ENCODE assay signal across 25 cellular contexts in the genomic region with DNA sequence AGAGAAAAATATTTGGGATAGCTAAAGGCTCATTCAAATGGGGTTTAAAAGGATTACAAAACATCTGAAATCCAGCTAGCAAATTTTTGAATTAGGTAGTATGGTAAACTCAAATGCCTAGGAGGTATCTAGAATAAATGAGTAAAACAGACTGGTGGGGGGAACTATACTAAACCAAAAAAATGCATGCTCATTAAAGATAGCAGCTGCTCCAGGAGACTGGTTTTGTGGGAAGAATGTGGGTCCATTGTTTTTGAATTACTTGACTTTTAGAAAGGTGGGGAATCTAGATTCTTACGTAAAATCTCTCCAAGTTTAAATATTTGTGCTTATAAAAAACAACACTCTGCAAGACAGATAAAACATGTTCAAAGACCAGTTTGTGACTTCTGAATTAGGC.
"Had no signal": no experiment of that assay in that cellular context is flagged by ENCODE, and none has a peak within 500 bp of the region (broad histone marks: within the 10 kb centered on the region; RNA-seq: fewer than 3 reads in every experiment).

No MANE protein-coding gene starts in this region.

- H3K4me1 ChIP-seq: adrenal gland, ascending aorta, left lung, upper lobe of left lung had no signal

- H3K27ac ChIP-seq: adrenal gland, ascending aorta, coronary artery, foreskin keratinocyte, hepatocyte, left lung, thoracic aorta, upper lobe of left lung, WERI-Rb-1 had no signal

- H3K27me3 Mint-ChIP-seq: activated naive CD8-positive, alpha-beta T cell; activated T-cell treated with anti-CD3 and anti-CD28 coated beads, Interleukin-2, amount 50 U/mL, for 24 hours; progenitor cell of endocrine pancreas had no signal

- FAIRE-seq: TTC549 had no signal

- H3K4me3 Mint-ChIP-seq: activated naive CD8-positive, alpha-beta T cell; activated T-cell treated with anti-CD3 and anti-CD28 coated beads, Interleukin-2, amount 50 U/mL, for 24 hours; mesothelial cell of epicardium; natural killer cell had no signal

- ATAC-seq: foreskin keratinocyte, left lung, natural killer cell had no signal

- H3K4me3 ChIP-seq: adrenal gland, ascending aorta, coronary artery, hepatocyte, left lung, lung, thoracic aorta, upper lobe of left lung had no signal

- H3K36me3 Mint-ChIP-seq: activated naive CD8-positive, alpha-beta T cell; mesothelial cell of epicardium; natural killer cell had no signal

- H3K27me3 ChIP-seq: adrenal gland, ascending aorta, foreskin keratinocyte, hepatocyte, left lung, upper lobe of left lung had no signal

- H3K4me1 Mint-ChIP-seq: mesothelial cell of epicardium, natural killer cell had no signal

- H2AFZ ChIP-seq: hepatocyte had no signal

- H3K27ac Mint-ChIP-seq: activated naive CD8-positive, alpha-beta T cell; activated T-cell treated with anti-CD3 and anti-CD28 coated beads, Interleukin-2, amount 50 U/mL, for 24 hours; activated T-helper 2 cell treated with anti-CD3 and anti-CD28 coated beads, Interferon-gamma antibody, Interleukin-2, Interleukin-4, amounts not matched to agents 10 μg/mL and 5 μg/mL and 100 μg/mL, durations not matched to agents 14 hours and 24 hours and 36 hours; mesothelial cell of epicardium; natural killer cell; progenitor cell of endocrine pancreas had no signal

- H3K4me2 ChIP-seq: hepatocyte had no signal

- H3K79me2 ChIP-seq: hepatocyte had no signal

- H3K36me3 ChIP-seq: adrenal gland, ascending aorta, left lung, thoracic aorta, upper lobe of left lung, WERI-Rb-1 had no signal

- H3K9me3 Mint-ChIP-seq: activated T-cell treated with anti-CD3 and anti-CD28 coated beads, Interleukin-2, amount 50 U/mL, for 24 hours had no signal

- DNase-seq: activated CD8-positive, alpha-beta memory T cell treated with anti-CD3 and anti-CD28 coated beads for 24 hours; activated CD8-positive, alpha-beta memory T cell treated with anti-CD3 and anti-CD28 coated beads, Interleukin-2, amount 50 U/mL, for 4 hours; activated naive CD4-positive, alpha-beta T cell; activated T-cell treated with anti-CD3 and anti-CD28 coated beads, Interleukin-2, amount 50 U/mL, for 24 hours; adrenal gland; cerebellar nuclear complex; foreskin keratinocyte; kidney glomerular epithelial cell; left lung; natural killer cell; stimulated activated CD4-positive, alpha-beta T cell treated with anti-CD3 and anti-CD28 coated beads, Interleukin-4, amount 100 ng/mL, for 24 hours; stimulated activated naive CD4-positive, alpha-beta T cell treated with Interleukin-2 at 50 U/mL for 16 hours; T-helper 1 cell; upper lobe of left lung; WERI-Rb-1 had no signal

- H3K9me3 ChIP-seq: adrenal gland, ascending aorta, thoracic aorta, upper lobe of left lung had no signal
